12 cellular contexts compared by ENCODE assay signal in genomic region chr17:38550661-38551060, GRCh38. TPM values are rescaled to one million over a fixed set of nuclear protein-coding genes. Genes with fewer than 3 reads are reported as not detected.
DNase-seq lines count a peak whose midpoint lies in the region; ATAC-seq, FAIRE-seq and TF ChIP-seq lines count a peak whose summit lies in the region.
"Had no signal": no experiment of that assay in that cellular context is flagged by ENCODE, and none has a peak within 500 bp of the region (broad histone marks: within the 10 kb centered on the region; RNA-seq: fewer than 3 reads in every experiment).

No MANE protein-coding gene starts in this region.

- H3K4me1 ChIP-seq in adrenal gland (replicated peaks in 1 of 2) (peaks cover 5% of the 10 kb centered on the region in 2 donors), HepG2 (ENCODE audit: insufficient read depth, low read length) (peaks cover 9% of the 10 kb centered on the region)

- no peaks in the 10 kb centered on the region for H3K27me3 ChIP-seq in adrenal gland
- H3K27me3 ChIP-seq in HepG2 (ENCODE audit: control insufficient read depth in 1 of 2, insufficient read depth in 2 of 2, low read length in 2 of 2) = 0 out of 5 replicates have a peak, but pooled peaks cover 2 to 5% of the 10 kb centered on the region in 2 experiments

- TF ChIP-seq CTCF in adrenal gland (IDR thresholded peaks at IDR 0.05) = no peak
- no peak for TF ChIP-seq CTCF in HepG2 (CRISPR knock-in tag; IDR thresholded peaks at IDR 0.05)

- H3K27ac ChIP-seq in adrenal gland = peak overlapping the region in 4 of 5 donors; percentile 35 to 79 (median 57)
- no peak overlapping the region for H3K27ac ChIP-seq in HepG2 (ENCODE audit: extremely low read length, insufficient read depth, low read length)

- POLR2A ChIA-PET in HepG2 (lab: Yijun Ruan, JAX) = no interaction called here

- H3K9ac ChIP-seq in HepG2 (ENCODE audit: insufficient read depth, low read depth, low read length) = no peak overlapping the region

- H3K4me3 ChIP-seq in adrenal gland = no peak overlapping the region
- H3K4me3 ChIP-seq in HepG2 (replicated peaks in 1 of 3; ENCODE audit: insufficient read depth in 1 of 3, low read depth in 2 of 3, low read length in 3 of 3) = no peak overlapping the region

- TF ChIP-seq RAD21 in HepG2 (CRISPR knock-in tag; IDR thresholded peaks at IDR 0.05) = no peak

- H4K20me1 ChIP-seq in HepG2 (ENCODE audit: insufficient read depth, low read length) = 0 out of 2 replicates have a peak, but pooled peaks cover 4% of the 10 kb centered on the region

- intact Hi-C loops in adrenal gland (cut with DNase I) = no loop called here
- intact Hi-C loops in posterior cingulate gyrus (cut with DNase I) = loop anchor here (10.0 kb wide), 1 partner anchor 54 kb away; the partner anchor contains the start of gene SRCIN1
- intact Hi-C loops in HepG2 (cut with micrococcal nuclease; ENCODE audit: unreplicated experiment) = no loop called here

- CTCF ChIA-PET in HepG2 (lab: Yijun Ruan, JAX; ENCODE audit: low intra/inter-chr PET ratio, low total read pairs) = no interaction called here

- TF ChIP-seq EP300 in HepG2 (IDR thresholded peaks at IDR 0.05; ENCODE audit: low read depth in 2 of 2, low read length in 2 of 2) (no peak), HepG2 (CRISPR knock-in tag; IDR thresholded peaks at IDR 0.05; ENCODE audit: borderline replicate concordance) (no peak)

- no peaks in the 10 kb centered on the region for H3K79me2 ChIP-seq in HepG2 (ENCODE audit: insufficient read depth, low read length)

- no peak for TF ChIP-seq POLR2A in adrenal gland (IDR thresholded peaks at IDR 0.05)
- TF ChIP-seq POLR2A in HepG2 (IDR thresholded peaks at IDR 0.05; ENCODE audit: insufficient read depth in 1 of 2, low read depth in 2 of 2, low read length in 2 of 2) = no peak

- no peak for FAIRE-seq in HepG2 (lab: Jason Lieb, UNC)

- H3K36me3 ChIP-seq in adrenal gland (replicated peaks in 1 of 2) (no peaks in the 10 kb centered on the region), HepG2 (replicated peaks in 1 of 2; ENCODE audit: control insufficient read depth in 1 of 2, insufficient read depth in 2 of 2, low read length in 2 of 2) (no peaks in the 10 kb centered on the region)

- peak; percentile 62 for DNase-seq in ELR (ENCODE audit: low read depth)
- peak; percentile 91 to 96 (median 95) for DNase-seq in adrenal gland
- peak; percentile 53 for DNase-seq in globus pallidus (ENCODE audit: low spot score)
- peak; percentile 42 to 95 (median 68) for DNase-seq in posterior cingulate gyrus
- DNase-seq in foreskin melanocyte = no peak
- no peak for DNase-seq in stimulated activated CD4-positive, alpha-beta T cell treated with anti-CD3 and anti-CD28 coated beads, Interleukin-4, amount 100 ng/mL, for 4 hours
- DNase-seq in HepG2 (ENCODE audit: low spot score) = no peak
- DNase-seq: activated naive CD8-positive, alpha-beta T cell treated with anti-CD3 and anti-CD28 coated beads, Interleukin-2, amount 10 ng/mL, durations not matched to agents 7 days and 5 days; CD4-positive, CD25-positive, alpha-beta regulatory T cell; endodermal cell; stimulated activated naive CD4-positive, alpha-beta T cell had no signal

- no peaks in the 10 kb centered on the region for H3K9me3 ChIP-seq in adrenal gland (replicated peaks in 1 of 3)
- H3K9me3 ChIP-seq in HepG2 (ENCODE audit: low read length) = no peaks in the 10 kb centered on the region

- WGBS in adrenal gland, 4 donors = 39 to 69% (median 41%) methylated on average over 2 to 8 of the region's 8 CpGs; no CpG with 5 or more reads in 1 of the 4 donors
- WGBS in HepG2 (ENCODE audit: low lambda C conversion rate) = 77% methylated on average over 8 of the region's 8 CpGs

- no TSS peak for BruUV-seq in HepG2 (replicated peaks; lab: Mats Ljungman, UMichigan)

- no peak overlapping the region for H2AFZ ChIP-seq in HepG2 (ENCODE audit: low read length)

- ATAC-seq in GM21390 (IDR thresholded peaks at IDR 0.05; ENCODE audit: unreplicated experiment) = no peak
- no peak for ATAC-seq in HepG2

- in situ Hi-C loops in HepG2 (cut with HindIII; ENCODE audit: extremely low pct_ligation_motif_present, low pct_unique_long_range_greater_than_20kb) = loop anchor here (5.0 kb wide), 1 partner anchor 37 kb away; no protein-coding TSS in a partner anchor

- H3K4me2 ChIP-seq in HepG2 (ENCODE audit: low read depth, low read length) = no peak overlapping the region

TF ChIP-seq in HepG2, 621 proteins besides CTCF, POLR2A, EP300 and RAD21 (continues in another document):
- no peak for TF ChIP-seq KLF11 (CRISPR knock-in tag; IDR thresholded peaks at IDR 0.05)
- no peak for TF ChIP-seq ZBTB21 (CRISPR knock-in tag; IDR thresholded peaks at IDR 0.05)
- TF ChIP-seq ETS1 (CRISPR knock-in tag; IDR thresholded peaks at IDR 0.05) = no peak

RNA-seq across cellular contexts. Expression of gene SRCIN1, which starts 55.1 kb away (rescaled TPM):
- total RNA-seq in adrenal gland (1 to 10 TPM in 3 of 8 donors, under 1 TPM in 3, not detected in 2; 0.48 to 7.2 (median 1.6) TPM), HepG2 (2016; rRNA removed; fragmentation: Illumina TruSeq; extraction: Trizol) (0.90 and 1.2 TPM in 2 replicates)
- polyA plus RNA-seq in adrenal gland (10 to 100 TPM in 1 of 3 donors, 1 to 10 TPM in 2; 1.0 to 33.1 (median 4.7) TPM), HepG2 (2011; rRNA removed) (9.6 and 19.8 TPM in 2 replicates)
- 0.26 and 0.30 TPM in 2 replicates for total RNA-seq in HepG2 (2016; cell fraction: cytosol; rRNA removed; fragmentation: Illumina TruSeq; extraction: Trizol; ENCODE audit: low read depth)
- total RNA-seq in HepG2 (2016; cell fraction: insoluble cytoplasmic fraction; rRNA removed; fragmentation: Illumina TruSeq; extraction: Trizol) = 0.76 and 1.4 TPM in 2 replicates
- total RNA-seq in HepG2 (2016; cell fraction: membrane; rRNA removed; fragmentation: Illumina TruSeq; extraction: Trizol) = 0.43 and 1.00 TPM in 2 replicates
- 2.5 and 3.1 TPM in 2 replicates for total RNA-seq in HepG2 (2016; cell fraction: nucleus; rRNA removed; fragmentation: Illumina TruSeq; extraction: Trizol)
- 2.9 and 4.8 TPM in 2 replicates for polyA plus RNA-seq in HepG2 (2011; cell fraction: cytosol; rRNA removed)
- polyA plus RNA-seq in HepG2 (2011; cell fraction: nucleus; rRNA removed) = 128 and 143 TPM in 2 replicates
- polyA plus RNA-seq in HepG2 (2012) = 9.9 and 11.0 TPM in 2 replicates
- polyA plus RNA-seq in HepG2 (2016; cell fraction: cytosol; fragmentation: Illumina TruSeq; extraction: Trizol; ENCODE audit: low read depth) = 0.26 and 0.32 TPM in 2 replicates
- 1.0 and 2.4 TPM in 2 replicates for polyA plus RNA-seq in HepG2 (2016; cell fraction: insoluble cytoplasmic fraction; fragmentation: Illumina TruSeq; extraction: Trizol; ENCODE audit: low read depth)
- 0.64 and 0.68 TPM in 2 replicates for polyA plus RNA-seq in HepG2 (2016; cell fraction: membrane; fragmentation: Illumina TruSeq; extraction: Trizol; ENCODE audit: low read depth)
- polyA plus RNA-seq in HepG2 (2016; cell fraction: nucleus; fragmentation: Illumina TruSeq; extraction: Trizol; ENCODE audit: insufficient read depth, low read depth) = 13.9 and 14.2 TPM in 2 replicates
- polyA minus RNA-seq in HepG2 (2011; rRNA and poly(A)+ RNA removed; ENCODE audit: low replicate concordance) = 2.4 and 22.5 TPM in 2 replicates
- 5.7 and 10.1 TPM in 2 replicates for polyA minus RNA-seq in HepG2 (2011; cell fraction: cytosol; rRNA and poly(A)+ RNA removed)
- polyA minus RNA-seq in HepG2 (2011; cell fraction: nucleus; rRNA and poly(A)+ RNA removed) = 22.4 and 24.7 TPM in 2 replicates
- total RNA-seq: CD4-positive, CD25-positive, alpha-beta regulatory T cell had no signal
- polyA plus RNA-seq: CD4-positive, CD25-positive, alpha-beta regulatory T cell had no signal

Comparison
In these comparisons a context has a peak if more than half of its experiments do, and no peak if none do; other contexts are left out.
1. DNase-seq: peak in ELR (single experiment), adrenal gland (7 of 7), globus pallidus (single experiment) and posterior cingulate gyrus (10 of 10); none in foreskin melanocyte (single experiment), stimulated activated CD4-positive, alpha-beta T cell treated with anti-CD3 and anti-CD28 coated beads, Interleukin-4, amount 100 ng/mL, for 4 hours (0 of 2) and HepG2 (single experiment).